ENCODE assay signal across 1 cellular context in genomic region chr17:78933025-78933958, GRCh38.
TF ChIP-seq lines count a peak whose summit lies in the region.

No MANE protein-coding gene starts in this region.

TF ChIP-seq in H1, 55 proteins besides CTCF, POLR2A, EP300 and RAD21 (continued from another document):
- no peak for TF ChIP-seq BRCA1 (IDR thresholded peaks at IDR 0.05; ENCODE audit: low read depth, low read length)
- no peak for TF ChIP-seq CEBPB (IDR thresholded peaks at IDR 0.05; ENCODE audit: low read depth, low read length)
- no peak for TF ChIP-seq JUN (IDR thresholded peaks at IDR 0.05; ENCODE audit: low read depth, low read length)
- no peak for TF ChIP-seq RBBP5 (IDR thresholded peaks at IDR 0.05; ENCODE audit: borderline replicate concordance, low read depth, low read length)
- TF ChIP-seq NANOG (IDR thresholded peaks at IDR 0.05; ENCODE audit: insufficient read depth, low read depth, low read length, poor library complexity, severe bottlenecking), result no peak
- TF ChIP-seq KDM4A (IDR thresholded peaks at IDR 0.05; ENCODE audit: low read depth, low read length, severe bottlenecking), result no peak
